ENCODE assay signal across 17 cellular contexts in genomic region chr14:39229601-39230110, GRCh38. TPM values are rescaled to one million over a fixed set of nuclear protein-coding genes. Genes with fewer than 3 reads are reported as not detected.
DNase-seq lines count a peak whose midpoint lies in the region; ATAC-seq and TF ChIP-seq lines count a peak whose summit lies in the region.
"Had no signal": no experiment of that assay in that cellular context is flagged by ENCODE, and none has a peak within 500 bp of the region (broad histone marks: within the 10 kb centered on the region; RNA-seq: fewer than 3 reads in every experiment).

No MANE protein-coding gene starts in this region.

- intact Hi-C loops in CD4-positive, alpha-beta memory T cell (cut with micrococcal nuclease) = loop anchor here (1.0 to 2.0 kb wide), 3 partner anchors 37 to 203 kb away; partner anchors contain the start of genes FBXO33 and PNN
- intact Hi-C loops in activated CD8-positive, alpha-beta T cell treated with anti-CD3 and anti-CD28 coated beads for 36 hours (cut with micrococcal nuclease) = loop anchor here (2.0 to 10.0 kb wide), 4 partner anchors 37 to 198 kb away; no protein-coding TSS in a partner anchor

- H3K36me3 ChIP-seq in CD4-positive, alpha-beta memory T cell (ENCODE audit: insufficient read depth, low read length) = no peaks in the 10 kb centered on the region
- H3K36me3 ChIP-seq in DND-41 (ENCODE audit: insufficient read depth, low read length) = no peaks in the 10 kb centered on the region
- H3K36me3 ChIP-seq: BLaER1, thyroid gland had no signal

- no peak overlapping the region for H3K4me2 ChIP-seq in DND-41 (ENCODE audit: insufficient read depth, low read length)
- H3K4me2 ChIP-seq: BLaER1 had no signal

- no peaks in the 10 kb centered on the region for H3K9me3 Mint-ChIP-seq in CD4-positive, alpha-beta memory T cell
- no peaks in the 10 kb centered on the region for H3K9me3 Mint-ChIP-seq in activated CD8-positive, alpha-beta T cell treated with anti-CD3 and anti-CD28 coated beads for 36 hours
- H3K9me3 Mint-ChIP-seq in immature natural killer cell = no peaks in the 10 kb centered on the region

- H3K79me2 ChIP-seq in DND-41 (ENCODE audit: insufficient read depth, low read length) = no peaks in the 10 kb centered on the region

- no peak for TF ChIP-seq CTCF in DND-41 (IDR thresholded peaks at IDR 0.05; ENCODE audit: borderline replicate concordance, extremely low read depth, low read length, poor library complexity, severe bottlenecking)
- no peak for TF ChIP-seq CTCF in activated CD8-positive, alpha-beta T cell treated with anti-CD3 and anti-CD28 coated beads for 36 hours (IDR thresholded peaks at IDR 0.05)

- H3K4me3 Mint-ChIP-seq in CD4-positive, alpha-beta memory T cell = no peak overlapping the region
- H3K4me3 Mint-ChIP-seq in activated CD8-positive, alpha-beta T cell treated with anti-CD3 and anti-CD28 coated beads for 36 hours = no peak overlapping the region
- H3K4me3 Mint-ChIP-seq in immature natural killer cell = peak overlapping the region in 4 of 5 donors; percentile 0 to 73 (median 16)

- no peak for DNase-seq in CD4-positive, alpha-beta memory T cell
- DNase-seq in DND-41 (no peak), immature natural killer cell (peak in 1 of 3 donors; percentile 5), GOT3 (lab: John Stamatoyannopoulos, UW) (no peak)
- DNase-seq in activated CD8-positive, alpha-beta T cell treated with anti-CD3 and anti-CD28 coated beads for 36 hours = peak; percentile 33
- DNase-seq: DMS53, hypothalamus, left cardiac atrium, NCI-H1092 treated with DMSO at 0.1 percent for 48 hours, NCI-H82, occipital lobe, thyroid gland had no signal

- H3K36me3 Mint-ChIP-seq in CD4-positive, alpha-beta memory T cell = no peaks in the 10 kb centered on the region
- no peaks in the 10 kb centered on the region for H3K36me3 Mint-ChIP-seq in activated CD8-positive, alpha-beta T cell treated with anti-CD3 and anti-CD28 coated beads for 36 hours (ENCODE audit: low read depth)
- H3K36me3 Mint-ChIP-seq in immature natural killer cell = no peaks in the 10 kb centered on the region

- H4K20me1 ChIP-seq in DND-41 (ENCODE audit: insufficient read depth, low read length) = no peaks in the 10 kb centered on the region
- H4K20me1 ChIP-seq: BLaER1 had no signal

- H3K9ac ChIP-seq in DND-41 (ENCODE audit: low read depth, low read length) = no peak overlapping the region
- H3K9ac ChIP-seq: BLaER1 had no signal

- H3K27ac Mint-ChIP-seq in CD4-positive, alpha-beta memory T cell = peak overlapping the region in 6 of 7 donors; percentile 42 to 93 (median 82)
- peak overlapping the region; percentile 97 for H3K27ac Mint-ChIP-seq in activated CD8-positive, alpha-beta T cell treated with anti-CD3 and anti-CD28 coated beads for 36 hours
- H3K27ac Mint-ChIP-seq in immature natural killer cell = peak overlapping the region; percentile 67 to 97 (median 94)

- H3K4me1 ChIP-seq in CD4-positive, alpha-beta memory T cell (ENCODE audit: insufficient read depth, low read length) = peaks cover 35% of the 10 kb centered on the region
- H3K4me1 ChIP-seq in DND-41 (ENCODE audit: insufficient read depth, low read length) = no peaks in the 10 kb centered on the region

- H3K27ac ChIP-seq in CD4-positive, alpha-beta memory T cell (ENCODE audit: low read depth, low read length) = peak overlapping the region; percentile 42
- H3K27ac ChIP-seq in DND-41 (ENCODE audit: low read length) = no peak overlapping the region
- H3K27ac ChIP-seq: BLaER1, thyroid gland, VCaP had no signal

- H3K9me3 ChIP-seq in CD4-positive, alpha-beta memory T cell (ENCODE audit: control insufficient read depth in 1 of 2, low read length in 2 of 2) = no peaks in the 10 kb centered on the region
- H3K9me3 ChIP-seq in DND-41 (ENCODE audit: insufficient read depth, low read length, severe bottlenecking) = no peaks in the 10 kb centered on the region
- H3K9me3 ChIP-seq: BLaER1, thyroid gland had no signal

- H3K4me1 Mint-ChIP-seq in CD4-positive, alpha-beta memory T cell = peaks cover 21 to 37% (median 31%) of the 10 kb centered on the region in 4 donors
- H3K4me1 Mint-ChIP-seq in activated CD8-positive, alpha-beta T cell treated with anti-CD3 and anti-CD28 coated beads for 36 hours (ENCODE audit: low read depth) = peaks cover 47% of the 10 kb centered on the region
- H3K4me1 Mint-ChIP-seq in immature natural killer cell = peaks cover 49 to 62% of the 10 kb centered on the region in 2 donors

- POLR2A ChIA-PET in CD4-positive, alpha-beta memory T cell (lab: Charles Lee; ENCODE audit: partially characterized antibody) = interaction anchor here (0.5 to 2.6 kb wide), 11 partner anchors 10 to 202 kb away, joined by 3 to 35 read pairs (median 4); partner anchors contain the start of genes FBXO33, GEMIN2, PNN and TRAPPC6B
- POLR2A ChIA-PET in activated CD8-positive, alpha-beta T cell treated with anti-CD3 and anti-CD28 coated beads for 36 hours (lab: Charles Lee) = interaction anchor here (0.9 to 2.4 kb wide), 13 partner anchors 9 to 203 kb away, joined by 3 to 10 read pairs (median 5); partner anchors contain the start of genes GEMIN2, PNN and TRAPPC6B

- no peaks in the 10 kb centered on the region for H3K27me3 Mint-ChIP-seq in CD4-positive, alpha-beta memory T cell
- H3K27me3 Mint-ChIP-seq in activated CD8-positive, alpha-beta T cell treated with anti-CD3 and anti-CD28 coated beads for 36 hours = no peaks in the 10 kb centered on the region
- peaks cover 0 to 14% (median 7%) of the 10 kb centered on the region in 3 donors for H3K27me3 Mint-ChIP-seq in immature natural killer cell (ENCODE audit: low read depth in 3 of 3)

- CTCF ChIA-PET in CD4-positive, alpha-beta memory T cell (lab: Charles Lee; ENCODE audit: partially characterized antibody) = interaction anchor here (0.7 to 2.0 kb wide), 4 partner anchors 10 to 195 kb away, joined by 3 to 7 read pairs (median 4); no protein-coding TSS in a partner anchor
- CTCF ChIA-PET in activated CD8-positive, alpha-beta T cell treated with anti-CD3 and anti-CD28 coated beads for 36 hours (lab: Charles Lee) = interaction anchor here (0.9 to 4.7 kb wide), 5 partner anchors 10 to 196 kb away, joined by 3 to 54 read pairs (median 5); partner anchors contain the start of gene TRAPPC6B

- no peak overlapping the region for H2AFZ ChIP-seq in DND-41 (ENCODE audit: low read depth, low read length)

- H3K4me3 ChIP-seq in CD4-positive, alpha-beta memory T cell (ENCODE audit: low read length in 2 of 2) = no peak overlapping the region
- no peak overlapping the region for H3K4me3 ChIP-seq in DND-41 (ENCODE audit: low read depth in 1 of 2, low read length in 2 of 2)
- H3K4me3 ChIP-seq: BLaER1, thyroid gland had no signal

- H3K27me3 ChIP-seq in CD4-positive, alpha-beta memory T cell (ENCODE audit: insufficient read depth, low read length) = no peaks in the 10 kb centered on the region
- H3K27me3 ChIP-seq in DND-41 (ENCODE audit: insufficient read depth, low read length, poor library complexity) = no peaks in the 10 kb centered on the region
- H3K27me3 ChIP-seq: BLaER1, thyroid gland had no signal

- 0 out of 3 replicates have a peak, but pooled peaks have one; percentile 44 for ATAC-seq in DND-41 (ENCODE audit: insufficient read depth, low read depth)
- ATAC-seq in activated CD8-positive, alpha-beta T cell treated with anti-CD3 and anti-CD28 coated beads for 36 hours = peak; percentile 14
- ATAC-seq in GM19351 (IDR thresholded peaks at IDR 0.05; ENCODE audit: unreplicated experiment) = no peak
- no peak for ATAC-seq in GM19328 (IDR thresholded peaks at IDR 0.05; ENCODE audit: unreplicated experiment)
- ATAC-seq: left cardiac atrium, sciatic nerve had no signal

RNA-seq across cellular contexts. Expression of gene MIA2, which starts 4.1 kb away (rescaled TPM):
- total RNA-seq in CD4-positive, alpha-beta memory T cell = 10 to 100 TPM; 25.8 to 26.6 TPM
- 10 to 100 TPM; 19.0 to 26.7 TPM for polyA plus RNA-seq in CD4-positive, alpha-beta memory T cell
- total RNA-seq in activated CD8-positive, alpha-beta T cell treated with anti-CD3 and anti-CD28 coated beads for 36 hours = 10 to 100 TPM; 17.6 to 18.3 TPM
- 10 to 100 TPM; 14.1 to 38.6 (median 27.6) TPM for polyA plus RNA-seq in immature natural killer cell

RNA-seq across cellular contexts. Expression of gene PNN, which starts 54.6 kb away (rescaled TPM):
- 10 to 100 TPM; 86.0 to 93.8 TPM for total RNA-seq in CD4-positive, alpha-beta memory T cell
- polyA plus RNA-seq in CD4-positive, alpha-beta memory T cell = 10 to 100 TPM; 10.3 to 35.8 TPM
- 100 to 1,000 TPM; 106 to 107 TPM for total RNA-seq in activated CD8-positive, alpha-beta T cell treated with anti-CD3 and anti-CD28 coated beads for 36 hours
- polyA plus RNA-seq in immature natural killer cell = 10 to 100 TPM in 2 of 3 donors, 1 to 10 TPM in 1; 9.5 to 34.7 (median 17.1) TPM

RNA-seq across cellular contexts. Expression of gene TRAPPC6B, which starts 59.5 kb away (rescaled TPM):
- total RNA-seq in CD4-positive, alpha-beta memory T cell = 10 to 100 TPM; 33.4 to 35.5 TPM
- 10 to 100 TPM in 1 of 2 donors, 1 to 10 TPM in 1; 9.5 to 15.3 TPM for polyA plus RNA-seq in CD4-positive, alpha-beta memory T cell
- 10 to 100 TPM; 15.5 to 19.1 TPM for total RNA-seq in activated CD8-positive, alpha-beta T cell treated with anti-CD3 and anti-CD28 coated beads for 36 hours
- polyA plus RNA-seq in immature natural killer cell = 10 to 100 TPM; 11.2 to 19.0 (median 13.0) TPM

Comparison
In these comparisons a context has a peak if more than half of its experiments do, and no peak if none do; other contexts are left out.
1. H3K4me3 Mint-ChIP-seq: peak in immature natural killer cell (4 of 5); none in CD4-positive, alpha-beta memory T cell (0 of 8) and activated CD8-positive, alpha-beta T cell treated with anti-CD3 and anti-CD28 coated beads for 36 hours (single experiment).
2. ATAC-seq: peak in DND-41 (single experiment) and activated CD8-positive, alpha-beta T cell treated with anti-CD3 and anti-CD28 coated beads for 36 hours (single experiment); none in GM19351 (single experiment) and GM19328 (single experiment).
3. Peak in every context shown above with its lines, with median percentiles within 50 percentile points of each other: H3K27ac Mint-ChIP-seq.